17 cellular contexts compared by ENCODE assay signal in genomic region chr10:71880425-71881306, GRCh38. TPM values are rescaled to one million over a fixed set of nuclear protein-coding genes. Genes with fewer than 3 reads are reported as not detected.
DNase-seq lines count a peak whose midpoint lies in the region; ATAC-seq and TF ChIP-seq lines count a peak whose summit lies in the region.
"Had no signal": no experiment of that assay in that cellular context is flagged by ENCODE, and none has a peak within 500 bp of the region (broad histone marks: within the 10 kb centered on the region; RNA-seq: fewer than 3 reads in every experiment).

No MANE protein-coding gene starts in this region.

- H2BK120ac ChIP-seq in neuronal stem cell (ENCODE audit: low read depth, low read length), result no peak overlapping the region

- no CpG with 5 or more reads among the region's 13 CpGs for WGBS in neuronal stem cell (ENCODE audit: extremely low coverage in 2 of 2, insufficient read length in 2 of 2, insufficient replicate concordance in 1 of 2), 2 donors

- H3K4me2 ChIP-seq in neuronal stem cell (ENCODE audit: insufficient read depth, low read length, poor library complexity, severe bottlenecking), result no peak overlapping the region

- H3K4me3 ChIP-seq in neuronal stem cell (ENCODE audit: low read length in 2 of 2), result no peak overlapping the region
- H3K4me3 ChIP-seq: cardiac muscle cell, esophagus squamous epithelium, HAP-1, SJCRH30, uterus had no signal

- no peaks in the 10 kb centered on the region for H3K79me1 ChIP-seq in neuronal stem cell (ENCODE audit: low read depth, low read length)

- H2AK5ac ChIP-seq in neuronal stem cell (ENCODE audit: low read depth, low read length), result no peak overlapping the region

- no peaks in the 10 kb centered on the region for H3K36me3 ChIP-seq in neuronal stem cell (replicated peaks in 1 of 2; ENCODE audit: control insufficient read depth in 2 of 2, insufficient read depth in 2 of 2, low read length in 2 of 2)
- H3K36me3 ChIP-seq: cardiac muscle cell, esophagus squamous epithelium, HAP-1, SJCRH30, uterus had no signal

- peaks cover 0 to 3% (median 0%) of the 10 kb centered on the region in 3 experiments for H3K27me3 ChIP-seq in neuronal stem cell (ENCODE audit: control insufficient read depth in 3 of 3, insufficient read depth in 3 of 3, low read depth in 1 of 3, low read length in 3 of 3)
- H3K27me3 ChIP-seq: cardiac muscle cell, esophagus squamous epithelium, SJCRH30, uterus had no signal

- no peak overlapping the region for H3K14ac ChIP-seq in neuronal stem cell (ENCODE audit: low read length)

- H2AFZ ChIP-seq in neuronal stem cell (ENCODE audit: low read length), result peak overlapping the region; percentile 33

- no peak overlapping the region for H4K91ac ChIP-seq in neuronal stem cell (ENCODE audit: low read depth, low read length, poor library complexity)

- DNase-seq in CD1c-positive myeloid dendritic cell (ENCODE audit: extremely low spot score) (peak; percentile 68), NCI-H2171 treated with DMSO at 0.1 percent for 48 hours (lab: John Stamatoyannopoulos, UW) (peak; percentile 52), erythroblast (lab: John Stamatoyannopoulos, UW) (peak; percentile 32 to 34), neuronal stem cell (ENCODE audit: low spot score) (no peak), hepatic stellate cell (ENCODE audit: low spot score) (no peak), NCI-H187 treated with DMSO at 0.1 percent for 48 hours (lab: John Stamatoyannopoulos, UW) (no peak), ureter (ENCODE audit: low spot score) (no peak)
- DNase-seq: activated CD4-positive, CD25-positive, alpha-beta regulatory T cell treated with anti-CD3 and anti-CD28 coated beads, Interleukin-2, amount 50 U/mL, for 72 hours; esophagus squamous epithelium; immature natural killer cell; KBM-7; SJCRH30; uterus had no signal

- no peak overlapping the region for H3K27ac ChIP-seq in neuronal stem cell (replicated peaks; ENCODE audit: low read length)
- H3K27ac ChIP-seq: C4-2B, cardiac muscle cell, SJCRH30, uterus had no signal

- no peaks in the 10 kb centered on the region for H3K9me3 ChIP-seq in neuronal stem cell (replicated peaks in 1 of 2; ENCODE audit: control insufficient read depth in 2 of 2, insufficient read depth in 1 of 2, low read depth in 1 of 2, low read length in 2 of 2)
- H3K9me3 ChIP-seq: esophagus squamous epithelium, HAP-1, SJCRH30, uterus had no signal

- peak overlapping the region; percentile 75 for H4K8ac ChIP-seq in neuronal stem cell (ENCODE audit: low read depth, low read length)

- no peak overlapping the region for H3K4ac ChIP-seq in neuronal stem cell (ENCODE audit: low read length)

- no peak overlapping the region for H2BK15ac ChIP-seq in neuronal stem cell (ENCODE audit: low read length)

- peaks cover 3% of the 10 kb centered on the region in 2 donors for H3K4me1 ChIP-seq in neuronal stem cell (ENCODE audit: control insufficient read depth in 2 of 2, insufficient read depth in 1 of 2, low read depth in 1 of 2, low read length in 2 of 2)
- H3K4me1 ChIP-seq: SJCRH30, uterus had no signal

- H3K18ac ChIP-seq in neuronal stem cell (ENCODE audit: low read length), result peak overlapping the region; percentile 77

- H3K9ac ChIP-seq in neuronal stem cell (ENCODE audit: low read depth, low read length, poor library complexity), result no peak overlapping the region

- H2BK12ac ChIP-seq in neuronal stem cell (ENCODE audit: low read length), result no peak overlapping the region

- no peak overlapping the region for H2BK5ac ChIP-seq in neuronal stem cell (ENCODE audit: low read length)

- peak overlapping the region; percentile 90 for H3K23ac ChIP-seq in neuronal stem cell (ENCODE audit: low read depth, low read length, poor library complexity)

- no peak for ATAC-seq in HG02852 (IDR thresholded peaks at IDR 0.05; ENCODE audit: unreplicated experiment)

- no peak for TF ChIP-seq POLR2A in erythroblast (IDR thresholded peaks at IDR 0.05; ENCODE audit: low read length)

RNA-seq across cellular contexts. Expression of gene PSAP, which starts 29.6 kb away (rescaled TPM):
- 264 TPM for polyA plus RNA-seq in neuronal stem cell (2013, experiment 1 of 2)
- polyA plus RNA-seq in neuronal stem cell (2013, experiment 2 of 2), result 263 TPM
- 737 TPM for total RNA-seq in ureter

Comparison
In these comparisons a context has a peak if more than half of its experiments do, and no peak if none do; other contexts are left out.
1. DNase-seq: peak in CD1c-positive myeloid dendritic cell (single experiment), NCI-H2171 treated with DMSO at 0.1 percent for 48 hours (single experiment) and erythroblast (2 of 2); none in neuronal stem cell (single experiment), hepatic stellate cell (single experiment), NCI-H187 treated with DMSO at 0.1 percent for 48 hours (single experiment) and ureter (single experiment).